In genomic region chr6:81938014-81938761, GRCh38 we compare ENCODE assay signal across 8 cellular contexts.
DNase-seq lines count a peak whose midpoint lies in the region; ATAC-seq and TF ChIP-seq lines count a peak whose summit lies in the region.

No MANE protein-coding gene starts in this region.

- no peaks in the 10 kb centered on the region for H4K20me1 ChIP-seq in PC-9 (ENCODE audit: insufficient read depth)

- H3K27ac ChIP-seq in PC-9 (peak overlapping the region; percentile 96), right cardiac atrium (ENCODE audit: low read length) (no peak overlapping the region), esophagus muscularis mucosa (replicated peaks in 1 of 4) (no peak overlapping the region)

- no peaks in the 10 kb centered on the region for H3K79me2 ChIP-seq in PC-9 (ENCODE audit: low read depth)

- H2AFZ ChIP-seq in PC-9 = no peak overlapping the region

- no peak overlapping the region for H3K4me3 ChIP-seq in PC-9
- no peak overlapping the region for H3K4me3 ChIP-seq in right cardiac atrium (ENCODE audit: low read length)
- no peak overlapping the region for H3K4me3 ChIP-seq in esophagus muscularis mucosa

- H3K9me3 ChIP-seq in PC-9 (ENCODE audit: insufficient read depth, low read depth) (no peaks in the 10 kb centered on the region), right cardiac atrium (ENCODE audit: control insufficient read depth, low read length) (no peaks in the 10 kb centered on the region), esophagus muscularis mucosa (no peaks in the 10 kb centered on the region)

- TF ChIP-seq EP300 in esophagus muscularis mucosa (IDR thresholded peaks at IDR 0.05) = no peak

- no peaks in the 10 kb centered on the region for H3K9me2 ChIP-seq in PC-9 (ENCODE audit: insufficient read depth)

- ATAC-seq in HG02938 (IDR thresholded peaks at IDR 0.05; ENCODE audit: unreplicated experiment) (peak; percentile 87), right cardiac atrium (peak; percentile 31 to 69)

- no peak for TF ChIP-seq POLR2A in esophagus muscularis mucosa (IDR thresholded peaks at IDR 0.05; ENCODE audit: low read depth)

- no peaks in the 10 kb centered on the region for H3K27me3 ChIP-seq in PC-9 (ENCODE audit: insufficient read depth, low read depth)
- H3K27me3 ChIP-seq in right cardiac atrium (ENCODE audit: control insufficient read depth, insufficient read depth) = no peaks in the 10 kb centered on the region
- no peaks in the 10 kb centered on the region for H3K27me3 ChIP-seq in esophagus muscularis mucosa

- H3K4me1 ChIP-seq in PC-9 (replicated peaks; ENCODE audit: insufficient read depth) (peaks cover 46% of the 10 kb centered on the region), right cardiac atrium (ENCODE audit: control insufficient read depth, insufficient read depth, low read length) (no peaks in the 10 kb centered on the region), esophagus muscularis mucosa (peaks cover 6 to 24% (median 16%) of the 10 kb centered on the region in 4 donors)

- H3K4me2 ChIP-seq in PC-9 = peak overlapping the region; percentile 62

- 28% methylated on average over 4 of the region's 4 CpGs for WGBS in right cardiac atrium
- 38% methylated on average over 4 of the region's 4 CpGs for WGBS in esophagus muscularis mucosa

- peak; percentile 26 for DNase-seq in GM03348 (ENCODE audit: low spot score)
- DNase-seq in PC-9 = peak; percentile 15 to 91
- no peak for DNase-seq in right cardiac atrium
- no peak for DNase-seq in esophagus muscularis mucosa (ENCODE audit: extremely low spot score)
- no peak for DNase-seq in anterior cingulate cortex (lab: John Stamatoyannopoulos, UW)
- DNase-seq in NCI-H510A (lab: John Stamatoyannopoulos, UW) = no peak
- no peak for DNase-seq in KG1 (lab: John Stamatoyannopoulos, UW)

- CTCF ChIA-PET in PC-9 (lab: Charles Lee) = interaction anchor here (0.6 kb wide), 1 partner anchor 47 kb away, joined by 3 read pairs; no protein-coding TSS in a partner anchor

- H3F3A ChIP-seq in PC-9 (ENCODE audit: insufficient read depth, low read depth) = peaks cover 20% of the 10 kb centered on the region

- H3K36me3 ChIP-seq in PC-9 (ENCODE audit: low read depth) = no peaks in the 10 kb centered on the region
- H3K36me3 ChIP-seq in esophagus muscularis mucosa = no peaks in the 10 kb centered on the region

- intact Hi-C loops in PC-9 (cut with micrococcal nuclease; ENCODE audit: unreplicated experiment) (loop anchor here (2.0 to 5.0 kb wide), 3 partner anchors 43 to 186 kb away; partner anchors contain the start of gene TENT5A), right cardiac atrium (cut with DNase I) (no loop called here), esophagus muscularis mucosa (cut with DNase I) (no loop called here)

- POLR2A ChIA-PET in PC-9 (lab: Charles Lee; ENCODE audit: unreplicated experiment) = no interaction called here

- TF ChIP-seq CTCF in PC-9 (conservative IDR thresholded peaks at IDR 0.05) (no peak), esophagus muscularis mucosa (IDR thresholded peaks at IDR 0.05) (no peak)

- BruUV-seq in PC-9 (replicated peaks; lab: Mats Ljungman, UMichigan) = no TSS peak

Comparison
In these comparisons a context has a peak if more than half of its experiments do, and no peak if none do; other contexts are left out.
1. DNase-seq: peak in GM03348 (single experiment) and PC-9 (2 of 2); none in right cardiac atrium (0 of 3), esophagus muscularis mucosa (single experiment), anterior cingulate cortex (0 of 58), NCI-H510A (single experiment) and KG1 (single experiment).